Comparison of ENCODE assay signal across 8 cellular contexts in genomic region chr17:7242717-7243576, GRCh38. TPM values are rescaled to one million over a fixed set of nuclear protein-coding genes. Genes with fewer than 3 reads are reported as not detected.
DNase-seq lines count a peak whose midpoint lies in the region; ATAC-seq and TF ChIP-seq lines count a peak whose summit lies in the region.

No MANE protein-coding gene starts in this region.

- H3K9me3 ChIP-seq in esophagus muscularis mucosa: no peaks in the 10 kb centered on the region
- no peaks in the 10 kb centered on the region for H3K9me3 ChIP-seq in muscle layer of duodenum (ENCODE audit: control insufficient read depth in 1 of 2, low read length in 2 of 2)

- H3K36me3 Mint-ChIP-seq in IgD-negative memory B cell: peaks cover 5% of the 10 kb centered on the region
- peaks cover 23% of the 10 kb centered on the region for H3K36me3 Mint-ChIP-seq in activated T-cell treated with anti-CD3 and anti-CD28 coated beads, Interleukin-2, amount 50 U/mL, for 4 hours (ENCODE audit: insufficient read depth)

- TF ChIP-seq CTCF in esophagus muscularis mucosa (IDR thresholded peaks at IDR 0.05): peak in 1 of 3 experiments; percentile 9

- H3K27me3 Mint-ChIP-seq in IgD-negative memory B cell: no peaks in the 10 kb centered on the region
- H3K27me3 Mint-ChIP-seq in activated T-cell treated with anti-CD3 and anti-CD28 coated beads, Interleukin-2, amount 50 U/mL, for 4 hours (ENCODE audit: low read depth): no peaks in the 10 kb centered on the region

- H3K36me3 ChIP-seq in esophagus muscularis mucosa (peaks cover 34 to 50% (median 49%) of the 10 kb centered on the region in 4 donors), muscle layer of duodenum (ENCODE audit: control insufficient read depth in 1 of 2, insufficient read depth in 2 of 2, low read length in 2 of 2) (peaks cover 27 to 42% of the 10 kb centered on the region in 2 donors)

- peaks cover 29 to 39% (median 35%) of the 10 kb centered on the region in 4 donors for H3K4me1 ChIP-seq in esophagus muscularis mucosa
- peaks cover 21 to 25% of the 10 kb centered on the region in 2 donors for H3K4me1 ChIP-seq in muscle layer of duodenum (ENCODE audit: control insufficient read depth in 1 of 2, insufficient read depth in 2 of 2, low read length in 2 of 2)

- peak; percentile 94 for DNase-seq in COLO668 (lab: John Stamatoyannopoulos, UW; ENCODE audit: unreplicated experiment)
- peak; percentile 80 for DNase-seq in OCI-M2 (lab: John Stamatoyannopoulos, UW; ENCODE audit: unreplicated experiment)
- peak; percentile 90 for DNase-seq in activated T-cell treated with anti-CD3 and anti-CD28 coated beads, Interleukin-2, amount 50 U/mL, for 4 hours
- peak; percentile 99 for DNase-seq in esophagus muscularis mucosa (ENCODE audit: extremely low spot score)
- DNase-seq in stimulated activated CD8-positive, alpha-beta memory T cell treated with anti-CD3 and anti-CD28 coated beads, Interleukin-7, amount 100 ng/mL, for 1 hour (ENCODE audit: low read depth in 2 of 2): peak; percentile 87

- peak; percentile 39 for ATAC-seq in GM21390 (IDR thresholded peaks at IDR 0.05; ENCODE audit: unreplicated experiment)
- peak; percentile 36 to 38 for ATAC-seq in activated T-cell treated with anti-CD3 and anti-CD28 coated beads, Interleukin-2, amount 50 U/mL, for 4 hours

- H3K27ac ChIP-seq in esophagus muscularis mucosa (replicated peaks in 1 of 4) (peak overlapping the region; percentile 97 to 99 (median 97)), muscle layer of duodenum (ENCODE audit: low read length) (peak overlapping the region; percentile 100)

- peak overlapping the region; percentile 97 to 100 (median 99) for H3K27ac Mint-ChIP-seq in IgD-negative memory B cell

- TF ChIP-seq POLR2A in esophagus muscularis mucosa (IDR thresholded peaks at IDR 0.05; ENCODE audit: low read depth): peak; percentile 58

- H3K9me3 Mint-ChIP-seq in IgD-negative memory B cell: no peaks in the 10 kb centered on the region
- H3K9me3 Mint-ChIP-seq in activated T-cell treated with anti-CD3 and anti-CD28 coated beads, Interleukin-2, amount 50 U/mL, for 4 hours: no peaks in the 10 kb centered on the region

- intact Hi-C loops in esophagus muscularis mucosa (cut with DNase I): no loop called here

- no peak for TF ChIP-seq EP300 in esophagus muscularis mucosa (IDR thresholded peaks at IDR 0.05)

- peak overlapping the region; percentile 87 to 98 (median 97) for H3K4me3 Mint-ChIP-seq in IgD-negative memory B cell
- H3K4me3 Mint-ChIP-seq in activated T-cell treated with anti-CD3 and anti-CD28 coated beads, Interleukin-2, amount 50 U/mL, for 4 hours: peak overlapping the region; percentile 98

- H3K27me3 ChIP-seq in esophagus muscularis mucosa (no peaks in the 10 kb centered on the region), muscle layer of duodenum (ENCODE audit: low read depth, low read length) (no peaks in the 10 kb centered on the region)

- 2% methylated on average over 48 of the region's 50 CpGs for WGBS in esophagus muscularis mucosa

- peaks cover 23 to 37% (median 31%) of the 10 kb centered on the region in 3 donors for H3K4me1 Mint-ChIP-seq in IgD-negative memory B cell
- H3K4me1 Mint-ChIP-seq in activated T-cell treated with anti-CD3 and anti-CD28 coated beads, Interleukin-2, amount 50 U/mL, for 4 hours (ENCODE audit: low read depth): peaks cover 38% of the 10 kb centered on the region

- H3K4me3 ChIP-seq in esophagus muscularis mucosa (peak overlapping the region; percentile 86 to 98 (median 92)), muscle layer of duodenum (ENCODE audit: low read depth in 1 of 2, low read length in 2 of 2) (peak overlapping the region; percentile 96 to 99)

RNA-seq across cellular contexts. Expression of gene GABARAP, which starts 0.7 kb away (rescaled TPM):
- polyA plus RNA-seq in IgD-negative memory B cell: 1,138 TPM
- total RNA-seq in activated T-cell treated with anti-CD3 and anti-CD28 coated beads, Interleukin-2, amount 50 U/mL, for 4 hours: 100 to 1,000 TPM; 114 to 136 (median 133) TPM
- 100 to 1,000 TPM; 360 to 524 (median 408) TPM for total RNA-seq in esophagus muscularis mucosa

RNA-seq across cellular contexts. Expression of gene PHF23, which starts 3.7 kb away (rescaled TPM):
- polyA plus RNA-seq in IgD-negative memory B cell: 38.2 TPM
- 10 to 100 TPM; 42.6 to 47.6 (median 43.0) TPM for total RNA-seq in activated T-cell treated with anti-CD3 and anti-CD28 coated beads, Interleukin-2, amount 50 U/mL, for 4 hours
- 10 to 100 TPM; 21.6 to 38.1 (median 24.8) TPM for total RNA-seq in esophagus muscularis mucosa

RNA-seq across cellular contexts. Expression of gene CTDNEP1, which starts 8.6 kb away (rescaled TPM):
- 48.7 TPM for polyA plus RNA-seq in IgD-negative memory B cell
- 100 to 1,000 TPM; 190 to 210 (median 196) TPM for total RNA-seq in activated T-cell treated with anti-CD3 and anti-CD28 coated beads, Interleukin-2, amount 50 U/mL, for 4 hours
- total RNA-seq in esophagus muscularis mucosa: 10 to 100 TPM; 41.5 to 66.5 (median 46.6) TPM

RNA-seq across cellular contexts. Expression of gene DVL2, which starts 8.6 kb away (rescaled TPM):
- polyA plus RNA-seq in IgD-negative memory B cell: 32.3 TPM
- total RNA-seq in activated T-cell treated with anti-CD3 and anti-CD28 coated beads, Interleukin-2, amount 50 U/mL, for 4 hours: 10 to 100 TPM; 62.9 to 65.3 (median 63.2) TPM
- total RNA-seq in esophagus muscularis mucosa: 10 to 100 TPM; 34.5 to 55.5 (median 43.7) TPM

RNA-seq across cellular contexts. Expression of gene ELP5, which starts 9.1 kb away (rescaled TPM):
- polyA plus RNA-seq in IgD-negative memory B cell: 86.8 TPM
- total RNA-seq in activated T-cell treated with anti-CD3 and anti-CD28 coated beads, Interleukin-2, amount 50 U/mL, for 4 hours: 100 to 1,000 TPM; 107 to 138 (median 117) TPM
- 10 to 100 TPM; 24.9 to 33.3 (median 27.8) TPM for total RNA-seq in esophagus muscularis mucosa

Comparison
In these comparisons a context has a peak if more than half of its experiments do, and no peak if none do; other contexts are left out.
1. Peak in every context shown above with its lines: DNase-seq, ATAC-seq, H3K4me3 ChIP-seq and H3K27ac ChIP-seq.